Comparison of ENCODE assay signal across 28 cellular contexts in genomic region chr13:54248306-54248705, GRCh38.
"Had no signal": no experiment of that assay in that cellular context is flagged by ENCODE, and none has a peak within 500 bp of the region (broad histone marks: within the 10 kb centered on the region; RNA-seq: fewer than 3 reads in every experiment).

No MANE protein-coding gene starts in this region.

- H3K4me1 ChIP-seq: colonic mucosa, esophagus muscularis mucosa, esophagus squamous epithelium, foreskin keratinocyte, gastrocnemius medialis, gastroesophageal sphincter, heart left ventricle, heart right ventricle had no signal

- H3K27me3 ChIP-seq: colonic mucosa, esophagus muscularis mucosa, esophagus squamous epithelium, foreskin keratinocyte, gastrocnemius medialis, gastroesophageal sphincter, heart left ventricle, heart right ventricle had no signal

- H3K9me3 ChIP-seq: colonic mucosa, esophagus muscularis mucosa, esophagus squamous epithelium, gastrocnemius medialis, gastroesophageal sphincter had no signal

- ATAC-seq: effector memory CD8-positive, alpha-beta T cell; esophagus mucosa; foreskin keratinocyte; gastrocnemius medialis; gastroesophageal sphincter; heart left ventricle; heart right ventricle had no signal

- H3K27ac ChIP-seq: colonic mucosa, coronary artery, dorsolateral prefrontal cortex, epithelial cell of prostate, esophagus muscularis mucosa, esophagus squamous epithelium, foreskin keratinocyte, gastrocnemius medialis, gastroesophageal sphincter, heart left ventricle, heart right ventricle had no signal

- H3K4me3 ChIP-seq: colonic mucosa, coronary artery, dorsolateral prefrontal cortex, esophagus muscularis mucosa, esophagus squamous epithelium, gastrocnemius medialis, gastroesophageal sphincter, heart left ventricle, heart right ventricle had no signal

- DNase-seq: colonic mucosa; cortex of kidney; dermis blood vessel endothelial cell; dorsolateral prefrontal cortex; effector CD4-positive, alpha-beta T cell; effector CD8-positive, alpha-beta T cell; effector memory CD4-positive, alpha-beta T cell; effector memory CD8-positive, alpha-beta T cell; endodermal cell; erythroblast; esophagus squamous epithelium; foreskin fibroblast; foreskin keratinocyte; foreskin melanocyte; gastrocnemius medialis; glutamatergic neuron; head of caudate nucleus; heart left ventricle; heart right ventricle had no signal

- FAIRE-seq: colon, endometrium, endothelial cell of umbilical vein, frontal cortex had no signal

- H3K36me3 ChIP-seq: colonic mucosa, esophagus muscularis mucosa, esophagus squamous epithelium, gastrocnemius medialis, gastroesophageal sphincter, heart left ventricle, heart right ventricle had no signal
